30 cellular contexts compared by ENCODE assay signal in genomic region chr4:164579270-164579942, GRCh38.
"Had no signal": no experiment of that assay in that cellular context is flagged by ENCODE, and none has a peak within 500 bp of the region (broad histone marks: within the 10 kb centered on the region; RNA-seq: fewer than 3 reads in every experiment).

No MANE protein-coding gene starts in this region.

- H3K4me1 ChIP-seq: ascending aorta had no signal

- DNase-seq: activated B cell treated with CpG ODN at 0.5 μM for 24 hours; activated CD4-positive, alpha-beta memory T cell treated with anti-CD3 and anti-CD28 coated beads for 36 hours; activated CD4-positive, alpha-beta T cell treated with anti-CD3 and anti-CD28 coated beads for 4 hours; activated CD4-positive, alpha-beta T cell treated with anti-CD3 and anti-CD28 coated beads, Interleukin-2, amount 10 ng/mL, durations not matched to agents 24 days and 14 days; activated CD4-positive, alpha-beta T cell treated with anti-CD3 and anti-CD28 coated beads, Interleukin-2, amount 50 U/mL, for 1 hour; activated CD4-positive, alpha-beta T cell treated with anti-CD3 and anti-CD28 coated beads, Interleukin-2, amount 50 U/mL, for 4 hours; activated CD4-positive, CD25-positive, alpha-beta regulatory T cell treated with anti-CD3 and anti-CD28 coated beads, Interleukin-2, amount 50 U/mL, for 72 hours; activated CD8-positive, alpha-beta memory T cell treated with anti-CD3 and anti-CD28 coated beads, Interleukin-2, amount 50 U/mL, for 4 hours; activated CD8-positive, alpha-beta T cell treated with anti-CD3 and anti-CD28 coated beads for 36 hours; activated effector memory CD4-positive, alpha-beta T cell treated with Interleukin-2 at 50 U/mL for 16 hours; activated gamma-delta T cell; activated naive CD4-positive, alpha-beta T cell treated with anti-CD3 and anti-CD28 coated beads, Interleukin-2, amount 10 ng/mL, durations not matched to agents 7 days and 5 days; activated naive CD4-positive, alpha-beta T cell treated with Interleukin-2 at 50 U/mL for 16 hours; activated naive CD8-positive, alpha-beta T cell treated with anti-CD3 and anti-CD28 coated beads, Interleukin-2, amount 10 ng/mL, durations not matched to agents 7 days and 5 days; activated naive CD8-positive, alpha-beta T cell treated with anti-CD3 and anti-CD28 coated beads, Interleukin-2, amount 50 U/mL, for 24 hours; activated T-cell treated with anti-CD3 and anti-CD28 coated beads for 4 hours; activated T-cell treated with anti-CD3 and anti-CD28 coated beads, Interleukin-2, amount 50 U/mL, for 1 hour; activated T-cell treated with anti-CD3 and anti-CD28 coated beads, Interleukin-2, amount 50 U/mL, for 4 hours; activated T-cell treated with anti-CD3 and anti-CD28 coated beads, Interleukin-2, amount 50 U/mL, for 72 hours; amygdala; anterior cingulate cortex; caudate nucleus; cerebellar nuclear complex; T-helper 1 cell; T-helper 2 cell; T-helper 9 cell had no signal

- H3K4me3 ChIP-seq: ascending aorta, cardiac muscle cell had no signal

- H3K27me3 ChIP-seq: ascending aorta, cardiac muscle cell had no signal

- H3K36me3 ChIP-seq: ascending aorta, cardiac muscle cell had no signal

- H3K9me3 ChIP-seq: ascending aorta had no signal

- H3K27ac ChIP-seq: ascending aorta, cardiac muscle cell, VCaP had no signal

- ATAC-seq: activated CD8-positive, alpha-beta T cell treated with anti-CD3 and anti-CD28 coated beads for 36 hours; activated naive CD8-positive, alpha-beta T cell treated with anti-CD3 and anti-CD28 coated beads, Interleukin-2, amount 50 U/mL, for 24 hours; activated T-cell treated with anti-CD3 and anti-CD28 coated beads, Interleukin-2, amount 50 U/mL, for 4 hours; activated T-cell treated with anti-CD3 and anti-CD28 coated beads, Interleukin-2, amount 50 U/mL, for 72 hours; activated T-helper 17 cell treated with anti-CD3 and anti-CD28 coated beads, Interleukin-2, amount 50 U/mL, for 72 hours had no signal
